8 cellular contexts compared by ENCODE assay signal in genomic region chr4:1726146-1726934, GRCh38. TPM values are rescaled to one million over a fixed set of nuclear protein-coding genes. Genes with fewer than 3 reads are reported as not detected.
DNase-seq lines count a peak whose midpoint lies in the region; ATAC-seq and TF ChIP-seq lines count a peak whose summit lies in the region.

No MANE protein-coding gene starts in this region.

- 57% methylated on average over 10 of the region's 17 CpGs for WGBS in suprapubic skin

- no peak for ATAC-seq in omental fat pad (ENCODE audit: low FRiP score)
- no peak for ATAC-seq in GM18519 (IDR thresholded peaks at IDR 0.05; ENCODE audit: low FRiP score, unreplicated experiment)

- H3K4me1 ChIP-seq in suprapubic skin, result peaks cover 47% of the 10 kb centered on the region

- TF ChIP-seq CTCF in fibroblast of villous mesenchyme (IDR thresholded peaks at IDR 0.05; ENCODE audit: insufficient read depth, low read depth, low read length) (peak; percentile 96), omental fat pad (IDR thresholded peaks at IDR 0.05) (peak in 1 of 3 donors; percentile 77), suprapubic skin (IDR thresholded peaks at IDR 0.05) (peak; percentile 95 to 97)

- DNase-seq in GF-D8 (lab: John Stamatoyannopoulos, UW) (peak; percentile 57), M059J (ENCODE audit: low read depth) (peak; percentile 85), SK-MEL-5 (ENCODE audit: low read depth, low spot score) (peak; percentile 82), activated gamma-delta T cell (lab: John Stamatoyannopoulos, UW) (peak; percentile 56), fibroblast of villous mesenchyme (ENCODE audit: low read depth) (peak; percentile 87), omental fat pad (ENCODE audit: low spot score) (peak; percentile 97), suprapubic skin (ENCODE audit: low spot score in 2 of 2) (peak; percentile 93)

- in situ Hi-C loops in SK-MEL-5 (cut with HindIII; ENCODE audit: low pct_unique_long_range_greater_than_20kb, low sequenced_read_pairs), result no loop called here

- TF ChIP-seq EP300 in suprapubic skin (IDR thresholded peaks at IDR 0.05), result no peak

- no peak for TF ChIP-seq POLR2A in suprapubic skin (IDR thresholded peaks at IDR 0.05)

- peaks cover 6% of the 10 kb centered on the region for H3K36me3 ChIP-seq in suprapubic skin

- peak overlapping the region; percentile 63 for H3K27ac ChIP-seq in suprapubic skin

- H3K4me3 ChIP-seq in fibroblast of villous mesenchyme (ENCODE audit: low read depth, low read length) (no peak overlapping the region), suprapubic skin (no peak overlapping the region)

- H3K27me3 ChIP-seq in suprapubic skin, result no peaks in the 10 kb centered on the region

- H3K9me3 ChIP-seq in suprapubic skin, result no peaks in the 10 kb centered on the region

RNA-seq across cellular contexts. Expression of gene TACC3, which starts 5.0 kb away (rescaled TPM):
- total RNA-seq in M059J (2014; rRNA removed; shearing (Covaris generic)), result 24.0 and 40.6 TPM in 2 replicates
- total RNA-seq in SK-MEL-5 (2014; rRNA removed; shearing (Covaris generic)), result 9.7 and 13.7 TPM in 2 replicates
- 56.3 and 67.8 TPM in 2 replicates for polyA plus RNA-seq in SK-MEL-5 (2015; cell fraction: cytosol; rRNA removed)
- 72.7 and 103 TPM in 2 replicates for polyA plus RNA-seq in SK-MEL-5 (2015; cell fraction: nucleus; rRNA removed)
- total RNA-seq in fibroblast of villous mesenchyme (9.0 and 16.0 TPM in 2 replicates), omental fat pad (10 to 100 TPM in 2 of 4 donors, 1 to 10 TPM in 2; 6.0 to 25.7 (median 10.0) TPM), suprapubic skin (10 to 100 TPM in 2 of 4 donors, 1 to 10 TPM in 2; 7.2 to 11.7 (median 8.8) TPM)

RNA-seq across cellular contexts. Expression of gene TMEM129, which starts 5.2 kb away (rescaled TPM):
- 25.0 and 37.6 TPM in 2 replicates for total RNA-seq in M059J (2014; rRNA removed; shearing (Covaris generic))
- total RNA-seq in SK-MEL-5 (2014; rRNA removed; shearing (Covaris generic)), result 27.1 and 27.2 TPM in 2 replicates
- 61.8 and 63.7 TPM in 2 replicates for polyA plus RNA-seq in SK-MEL-5 (2015; cell fraction: cytosol; rRNA removed)
- 66.6 and 98.2 TPM in 2 replicates for polyA plus RNA-seq in SK-MEL-5 (2015; cell fraction: nucleus; rRNA removed)
- total RNA-seq in fibroblast of villous mesenchyme (31.1 and 34.5 TPM in 2 replicates), omental fat pad (10 to 100 TPM; 31.9 to 59.0 (median 43.5) TPM), suprapubic skin (10 to 100 TPM; 50.4 to 77.2 (median 57.6) TPM)

RNA-seq across cellular contexts. Expression of gene SLBP, which starts 14.2 kb away (rescaled TPM):
- 135 and 161 TPM in 2 replicates for total RNA-seq in M059J (2014; rRNA removed; shearing (Covaris generic))
- 81.9 and 86.1 TPM in 2 replicates for total RNA-seq in SK-MEL-5 (2014; rRNA removed; shearing (Covaris generic))
- polyA plus RNA-seq in SK-MEL-5 (2015; cell fraction: cytosol; rRNA removed), result 61.8 and 67.2 TPM in 2 replicates
- polyA plus RNA-seq in SK-MEL-5 (2015; cell fraction: nucleus; rRNA removed), result 29.1 and 41.2 TPM in 2 replicates
- total RNA-seq in fibroblast of villous mesenchyme (63.0 and 69.6 TPM in 2 replicates), omental fat pad (10 to 100 TPM; 33.3 to 58.4 (median 40.3) TPM), suprapubic skin (10 to 100 TPM; 36.9 to 59.1 (median 40.8) TPM)

RNA-seq across cellular contexts. Expression of gene FAM53A, which starts 42.2 kb away (rescaled TPM):
- total RNA-seq in M059J (2014; rRNA removed; shearing (Covaris generic)), result 7.3 TPM in 1 of 2 replicates, not detected in the other
- total RNA-seq in SK-MEL-5 (2014; rRNA removed; shearing (Covaris generic)), result 1.7 and 2.1 TPM in 2 replicates
- polyA plus RNA-seq in SK-MEL-5 (2015; cell fraction: cytosol; rRNA removed), result 3.8 and 4.6 TPM in 2 replicates
- polyA plus RNA-seq in SK-MEL-5 (2015; cell fraction: nucleus; rRNA removed), result 4.2 and 6.8 TPM in 2 replicates
- total RNA-seq in fibroblast of villous mesenchyme (0.86 and 2.3 TPM in 2 replicates), omental fat pad (10 to 100 TPM in 1 of 4 donors, 1 to 10 TPM in 3; 2.0 to 10.9 (median 5.6) TPM), suprapubic skin (1 to 10 TPM; 2.2 to 8.0 (median 4.9) TPM)
